Comparison of ENCODE assay signal across 8 cellular contexts in the genomic region with DNA sequence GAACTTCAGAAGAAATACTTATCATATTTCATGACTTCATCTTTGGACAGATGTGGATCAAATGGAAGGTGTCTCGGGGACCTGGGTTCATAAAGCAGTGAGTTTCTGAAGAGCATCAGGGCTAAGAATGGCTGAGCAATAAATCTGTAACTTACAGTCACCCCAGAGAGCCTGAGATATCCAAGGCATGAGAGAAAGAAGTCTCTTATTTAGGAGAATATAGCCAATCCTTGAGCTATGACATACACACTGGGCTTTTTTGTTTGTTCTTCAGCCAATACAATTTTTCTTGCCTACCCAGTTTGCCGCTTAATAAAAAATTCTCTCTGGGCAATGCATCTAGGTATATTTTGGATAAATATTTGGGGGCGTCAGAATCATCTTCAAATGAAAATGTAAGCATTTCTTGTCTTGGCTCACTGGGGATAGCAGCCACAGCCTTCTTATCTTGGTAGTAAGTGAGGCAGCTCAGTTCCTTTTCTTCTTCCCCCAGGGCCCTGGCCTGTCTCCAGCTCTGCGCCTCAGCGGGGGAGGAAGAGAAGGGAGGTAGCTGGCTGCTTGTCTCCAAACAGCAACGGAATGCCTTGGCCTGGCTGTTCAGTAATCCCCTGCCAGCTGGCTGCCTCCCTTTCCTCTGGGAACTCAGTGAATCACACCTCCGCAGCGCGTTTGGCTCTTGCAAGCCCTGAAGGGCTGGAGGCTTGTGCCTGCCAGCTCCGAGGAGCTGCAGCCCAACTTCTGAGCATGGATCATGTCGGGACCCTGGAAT.
DNase-seq lines count a peak whose midpoint lies in the region; ATAC-seq and TF ChIP-seq lines count a peak whose summit lies in the region.

No MANE protein-coding gene starts in this region.

- no peak overlapping the region for H3K27ac Mint-ChIP-seq in WTC11
- no peak overlapping the region for H3K27ac Mint-ChIP-seq in activated CD8-positive, alpha-beta memory T cell treated with anti-CD3 and anti-CD28 coated beads, Interleukin-2, amount 10 ng/mL, durations not matched to agents 7 days and 5 days
- H3K27ac Mint-ChIP-seq in activated T-helper 2 cell treated with anti-CD3 and anti-CD28 coated beads, Interferon-gamma antibody, Interleukin-2, Interleukin-4, amounts not matched to agents 10 μg/mL and 5 μg/mL and 100 μg/mL, durations not matched to agents 14 hours and 24 hours and 36 hours: no peak overlapping the region

- peaks cover 12% of the 10 kb centered on the region for H3K4me1 ChIP-seq in cardiac muscle cell (ENCODE audit: low read depth)
- H3K4me1 ChIP-seq in prostate gland (replicated peaks): peaks cover 12% of the 10 kb centered on the region

- DNase-seq in HK-2 (ENCODE audit: unreplicated experiment) (peak; percentile 85), WTC11 (ENCODE audit: low spot score) (peak; percentile 64), cardiac muscle cell (ENCODE audit: low read depth in 1 of 2, low spot score in 1 of 2) (peak; percentile 73 to 100), prostate gland (ENCODE audit: low spot score) (peak; percentile 96)
- DNase-seq in activated CD8-positive, alpha-beta memory T cell treated with anti-CD3 and anti-CD28 coated beads, Interleukin-2, amount 10 ng/mL, durations not matched to agents 7 days and 5 days: no peak
- DNase-seq in activated T-helper 2 cell treated with anti-CD3 and anti-CD28 coated beads, Interferon-gamma antibody, Interleukin-2, Interleukin-4, amounts not matched to agents 10 μg/mL and 5 μg/mL and 100 μg/mL, durations not matched to agents 14 hours and 24 hours and 36 hours (ENCODE audit: low spot score): no peak

- TF ChIP-seq CTCF in WTC11 (IDR thresholded peaks at IDR 0.05) (no peak), cardiac muscle cell (IDR thresholded peaks at IDR 0.05; ENCODE audit: low read depth, low read length) (no peak), prostate gland (IDR thresholded peaks at IDR 0.05) (peak in 1 of 4 experiments; percentile 1)

- TF ChIP-seq POLR2A in prostate gland (IDR thresholded peaks at IDR 0.05): no peak

- 9% methylated on average over 11 of the region's 11 CpGs for WGBS in prostate gland

- H3K36me3 Mint-ChIP-seq in WTC11: no peaks in the 10 kb centered on the region
- H3K36me3 Mint-ChIP-seq in activated CD8-positive, alpha-beta memory T cell treated with anti-CD3 and anti-CD28 coated beads, Interleukin-2, amount 10 ng/mL, durations not matched to agents 7 days and 5 days: no peaks in the 10 kb centered on the region
- no peaks in the 10 kb centered on the region for H3K36me3 Mint-ChIP-seq in activated T-helper 2 cell treated with anti-CD3 and anti-CD28 coated beads, Interferon-gamma antibody, Interleukin-2, Interleukin-4, amounts not matched to agents 10 μg/mL and 5 μg/mL and 100 μg/mL, durations not matched to agents 14 hours and 24 hours and 36 hours (ENCODE audit: low read depth)

- POLR2A ChIA-PET in WTC11 (lab: Charles Lee): no interaction called here

- no peaks in the 10 kb centered on the region for H3K9me3 ChIP-seq in cardiac muscle cell (ENCODE audit: low read depth)
- no peaks in the 10 kb centered on the region for H3K9me3 ChIP-seq in prostate gland

- H3K4me3 ChIP-seq in cardiac muscle cell (no peak overlapping the region), prostate gland (no peak overlapping the region)

- CTCF ChIA-PET in WTC11 (lab: Charles Lee): interaction anchor here (0.5 to 4.8 kb wide), 8 partner anchors 11 to 888 kb away, joined by 4 to 53 read pairs (median 6); no protein-coding TSS in a partner anchor
- CTCF ChIA-PET in activated CD8-positive, alpha-beta memory T cell treated with anti-CD3 and anti-CD28 coated beads, Interleukin-2, amount 10 ng/mL, durations not matched to agents 7 days and 5 days (lab: Charles Lee): interaction anchor here (1.2 to 1.9 kb wide), 2 partner anchors 14 to 15 kb away, joined by 3 to 5 read pairs; no protein-coding TSS in a partner anchor

- H3K9me3 Mint-ChIP-seq in WTC11: no peaks in the 10 kb centered on the region
- H3K9me3 Mint-ChIP-seq in activated CD8-positive, alpha-beta memory T cell treated with anti-CD3 and anti-CD28 coated beads, Interleukin-2, amount 10 ng/mL, durations not matched to agents 7 days and 5 days (ENCODE audit: low read depth): no peaks in the 10 kb centered on the region
- no peaks in the 10 kb centered on the region for H3K9me3 Mint-ChIP-seq in activated T-helper 2 cell treated with anti-CD3 and anti-CD28 coated beads, Interferon-gamma antibody, Interleukin-2, Interleukin-4, amounts not matched to agents 10 μg/mL and 5 μg/mL and 100 μg/mL, durations not matched to agents 14 hours and 24 hours and 36 hours

- no peaks in the 10 kb centered on the region; the same call in 1 of the 2 replicates for H3K27me3 Mint-ChIP-seq in WTC11 (ENCODE audit: low read depth)
- peaks cover 30% of the 10 kb centered on the region for H3K27me3 Mint-ChIP-seq in activated CD8-positive, alpha-beta memory T cell treated with anti-CD3 and anti-CD28 coated beads, Interleukin-2, amount 10 ng/mL, durations not matched to agents 7 days and 5 days
- H3K27me3 Mint-ChIP-seq in activated T-helper 2 cell treated with anti-CD3 and anti-CD28 coated beads, Interferon-gamma antibody, Interleukin-2, Interleukin-4, amounts not matched to agents 10 μg/mL and 5 μg/mL and 100 μg/mL, durations not matched to agents 14 hours and 24 hours and 36 hours (ENCODE audit: low read depth): peaks cover 9% of the 10 kb centered on the region

- H3K36me3 ChIP-seq in cardiac muscle cell (no peaks in the 10 kb centered on the region), prostate gland (no peaks in the 10 kb centered on the region)

- H3K27ac ChIP-seq in cardiac muscle cell (no peak overlapping the region), prostate gland (no peak overlapping the region)

- intact Hi-C loops in prostate gland (cut with DNase I): no loop called here
- intact Hi-C loops in activated T-helper 2 cell treated with anti-CD3 and anti-CD28 coated beads, Interferon-gamma antibody, Interleukin-2, Interleukin-4, amounts not matched to agents 10 μg/mL and 5 μg/mL and 100 μg/mL, durations not matched to agents 14 hours and 24 hours and 36 hours (cut with micrococcal nuclease): no loop called here

- no peaks in the 10 kb centered on the region for H3K27me3 ChIP-seq in cardiac muscle cell
- no peaks in the 10 kb centered on the region for H3K27me3 ChIP-seq in prostate gland (replicated peaks; ENCODE audit: insufficient read depth)

- ATAC-seq in WTC11 (peak; percentile 91), GM21786 (IDR thresholded peaks at IDR 0.05; ENCODE audit: unreplicated experiment) (no peak), HG02623 (IDR thresholded peaks at IDR 0.05; ENCODE audit: unreplicated experiment) (no peak)
- ATAC-seq in activated CD8-positive, alpha-beta memory T cell treated with anti-CD3 and anti-CD28 coated beads, Interleukin-2, amount 10 ng/mL, durations not matched to agents 7 days and 5 days: no peak

- H3K4me1 Mint-ChIP-seq in WTC11: peaks cover 31% of the 10 kb centered on the region
- no peaks in the 10 kb centered on the region for H3K4me1 Mint-ChIP-seq in activated CD8-positive, alpha-beta memory T cell treated with anti-CD3 and anti-CD28 coated beads, Interleukin-2, amount 10 ng/mL, durations not matched to agents 7 days and 5 days
- no peaks in the 10 kb centered on the region for H3K4me1 Mint-ChIP-seq in activated T-helper 2 cell treated with anti-CD3 and anti-CD28 coated beads, Interferon-gamma antibody, Interleukin-2, Interleukin-4, amounts not matched to agents 10 μg/mL and 5 μg/mL and 100 μg/mL, durations not matched to agents 14 hours and 24 hours and 36 hours (ENCODE audit: low read depth)

- no peak overlapping the region for H3K4me3 Mint-ChIP-seq in WTC11
- H3K4me3 Mint-ChIP-seq in activated CD8-positive, alpha-beta memory T cell treated with anti-CD3 and anti-CD28 coated beads, Interleukin-2, amount 10 ng/mL, durations not matched to agents 7 days and 5 days: no peak overlapping the region
- no peak overlapping the region for H3K4me3 Mint-ChIP-seq in activated T-helper 2 cell treated with anti-CD3 and anti-CD28 coated beads, Interferon-gamma antibody, Interleukin-2, Interleukin-4, amounts not matched to agents 10 μg/mL and 5 μg/mL and 100 μg/mL, durations not matched to agents 14 hours and 24 hours and 36 hours (ENCODE audit: low read depth)

TF ChIP-seq in WTC11, 78 proteins besides CTCF, POLR2A, EP300 and RAD21:
- TF ChIP-seq SMAD3 (CRISPR knock-in tag; IDR thresholded peaks at IDR 0.05; ENCODE audit: borderline replicate concordance): no peak
- 0 out of 2 replicates have a peak, but pooled peaks have one; percentile 59 for TF ChIP-seq ZNF423 (CRISPR knock-in tag; IDR thresholded peaks at IDR 0.05)
- TF ChIP-seq ZNF317 (CRISPR knock-in tag; IDR thresholded peaks at IDR 0.05; ENCODE audit: borderline replicate concordance, low read depth): no peak
- TF ChIP-seq, protein P1, sequence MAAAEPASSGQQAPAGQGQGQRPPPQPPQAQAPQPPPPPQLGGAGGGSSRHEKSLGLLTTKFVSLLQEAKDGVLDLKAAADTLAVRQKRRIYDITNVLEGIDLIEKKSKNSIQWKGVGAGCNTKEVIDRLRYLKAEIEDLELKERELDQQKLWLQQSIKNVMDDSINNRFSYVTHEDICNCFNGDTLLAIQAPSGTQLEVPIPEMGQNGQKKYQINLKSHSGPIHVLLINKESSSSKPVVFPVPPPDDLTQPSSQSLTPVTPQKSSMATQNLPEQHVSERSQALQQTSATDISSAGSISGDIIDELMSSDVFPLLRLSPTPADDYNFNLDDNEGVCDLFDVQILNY (CRISPR knock-in tag; IDR thresholded peaks at IDR 0.05): 0 out of 2 replicates have a peak, but pooled peaks have one; percentile 30

Comparison
In these comparisons a context has a peak if more than half of its experiments do, and no peak if none do; other contexts are left out.
1. DNase-seq: peak in HK-2 (single experiment), WTC11 (single experiment), cardiac muscle cell (2 of 2) and prostate gland (single experiment); none in activated CD8-positive, alpha-beta memory T cell treated with anti-CD3 and anti-CD28 coated beads, Interleukin-2, amount 10 ng/mL, durations not matched to agents 7 days and 5 days (single experiment) and activated T-helper 2 cell treated with anti-CD3 and anti-CD28 coated beads, Interferon-gamma antibody, Interleukin-2, Interleukin-4, amounts not matched to agents 10 μg/mL and 5 μg/mL and 100 μg/mL, durations not matched to agents 14 hours and 24 hours and 36 hours (single experiment).